In genomic region chr11:128936546-128937275, GRCh38 we compare ENCODE assay signal across 18 cellular contexts. TPM values are rescaled to one million over a fixed set of nuclear protein-coding genes. Genes with fewer than 3 reads are reported as not detected.
DNase-seq lines count a peak whose midpoint lies in the region; ATAC-seq and TF ChIP-seq lines count a peak whose summit lies in the region.
"Had no signal": no experiment of that assay in that cellular context is flagged by ENCODE, and none has a peak within 500 bp of the region (broad histone marks: within the 10 kb centered on the region; RNA-seq: fewer than 3 reads in every experiment).

No MANE protein-coding gene starts in this region.

- 84% methylated on average over 20 of the region's 20 CpGs for WGBS in prostate gland
- WGBS in transverse colon (ENCODE audit: low coverage in 1 of 2), 2 donors = 86 to 95% methylated on average over 6 to 18 of the region's 20 CpGs

- H3K27ac ChIP-seq in lower lobe of right lung (no peak overlapping the region), prostate gland (no peak overlapping the region), transverse colon (no peak overlapping the region)
- H3K27ac ChIP-seq: HL-60, SJSA1 had no signal

- intact Hi-C loops in lower lobe of right lung (cut with DNase I) (no loop called here), prostate gland (cut with DNase I) (no loop called here), transverse colon (cut with DNase I; ENCODE audit: low total_unique reads) (no loop called here)

- H3K4me1 ChIP-seq in lower lobe of right lung = no peaks in the 10 kb centered on the region
- no peaks in the 10 kb centered on the region for H3K4me1 ChIP-seq in prostate gland (replicated peaks)
- H3K4me1 ChIP-seq in transverse colon = no peaks in the 10 kb centered on the region
- H3K4me1 ChIP-seq: SJSA1 had no signal

- TF ChIP-seq CTCF in lower lobe of right lung (IDR thresholded peaks at IDR 0.05) (no peak), prostate gland (IDR thresholded peaks at IDR 0.05) (no peak), transverse colon (IDR thresholded peaks at IDR 0.05) (no peak)

- DNase-seq in COLO668 (lab: John Stamatoyannopoulos, UW; ENCODE audit: unreplicated experiment) = peak; percentile 27
- DNase-seq in M059J (ENCODE audit: low read depth) = peak; percentile 36
- peak; percentile 43 for DNase-seq in astrocyte of the hippocampus (ENCODE audit: low read depth, low spot score)
- DNase-seq in lower lobe of right lung = no peak
- DNase-seq in prostate gland (ENCODE audit: low spot score) = no peak
- DNase-seq in transverse colon = no peak
- DNase-seq in natural killer cell treated with Interleukin-12 subunit alpha and Interleukin-12 subunit beta and Interleukin-15 and Interleukin-18, amount 100 ng/mL, for 72 hours (ENCODE audit: low spot score) = no peak
- DNase-seq: activated CD8-positive, alpha-beta memory T cell treated with anti-CD3 and anti-CD28 coated beads, Interleukin-2, amount 10 ng/mL, durations not matched to agents 7 days and 5 days; activated naive CD8-positive, alpha-beta T cell treated with anti-CD3 and anti-CD28 coated beads for 36 hours; hippocampal formation; stimulated activated CD4-positive, alpha-beta T cell treated with anti-CD3 and anti-CD28 coated beads, Interleukin-2, amount 100 ng/mL, for 48 hours had no signal

- peaks cover 0 to 14% of the 10 kb centered on the region in 2 donors for H3K27me3 Mint-ChIP-seq in natural killer cell treated with Interleukin-12 subunit alpha and Interleukin-12 subunit beta and Interleukin-15 and Interleukin-18, amount 100 ng/mL, for 72 hours
- H3K27me3 Mint-ChIP-seq: activated CD8-positive, alpha-beta memory T cell treated with anti-CD3 and anti-CD28 coated beads, Interleukin-2, amount 10 ng/mL, durations not matched to agents 7 days and 5 days; activated naive CD8-positive, alpha-beta T cell treated with anti-CD3 and anti-CD28 coated beads for 36 hours had no signal

- TF ChIP-seq POLR2A in prostate gland (IDR thresholded peaks at IDR 0.05) = no peak
- no peak for TF ChIP-seq POLR2A in transverse colon (IDR thresholded peaks at IDR 0.05)

- H3K4me3 Mint-ChIP-seq in natural killer cell treated with Interleukin-12 subunit alpha and Interleukin-12 subunit beta and Interleukin-15 and Interleukin-18, amount 100 ng/mL, for 72 hours = no peak overlapping the region
- H3K4me3 Mint-ChIP-seq: activated CD8-positive, alpha-beta memory T cell treated with anti-CD3 and anti-CD28 coated beads, Interleukin-2, amount 10 ng/mL, durations not matched to agents 7 days and 5 days; activated naive CD8-positive, alpha-beta T cell treated with anti-CD3 and anti-CD28 coated beads for 36 hours had no signal

- no peaks in the 10 kb centered on the region for H3K36me3 Mint-ChIP-seq in natural killer cell treated with Interleukin-12 subunit alpha and Interleukin-12 subunit beta and Interleukin-15 and Interleukin-18, amount 100 ng/mL, for 72 hours
- H3K36me3 Mint-ChIP-seq: activated CD8-positive, alpha-beta memory T cell treated with anti-CD3 and anti-CD28 coated beads, Interleukin-2, amount 10 ng/mL, durations not matched to agents 7 days and 5 days; activated naive CD8-positive, alpha-beta T cell treated with anti-CD3 and anti-CD28 coated beads for 36 hours had no signal

- H3K27me3 ChIP-seq in lower lobe of right lung (ENCODE audit: low read depth) = no peaks in the 10 kb centered on the region
- no peaks in the 10 kb centered on the region for H3K27me3 ChIP-seq in prostate gland (replicated peaks; ENCODE audit: insufficient read depth)
- no peaks in the 10 kb centered on the region for H3K27me3 ChIP-seq in transverse colon
- H3K27me3 ChIP-seq: SJSA1 had no signal

- no peak overlapping the region for H3K27ac Mint-ChIP-seq in natural killer cell treated with Interleukin-12 subunit alpha and Interleukin-12 subunit beta and Interleukin-15 and Interleukin-18, amount 100 ng/mL, for 72 hours
- H3K27ac Mint-ChIP-seq: activated CD8-positive, alpha-beta memory T cell treated with anti-CD3 and anti-CD28 coated beads, Interleukin-2, amount 10 ng/mL, durations not matched to agents 7 days and 5 days; activated naive CD8-positive, alpha-beta T cell treated with anti-CD3 and anti-CD28 coated beads for 36 hours had no signal

- H3K9me3 Mint-ChIP-seq in natural killer cell treated with Interleukin-12 subunit alpha and Interleukin-12 subunit beta and Interleukin-15 and Interleukin-18, amount 100 ng/mL, for 72 hours = no peaks in the 10 kb centered on the region
- H3K9me3 Mint-ChIP-seq: activated naive CD8-positive, alpha-beta T cell treated with anti-CD3 and anti-CD28 coated beads for 36 hours had no signal

- H3K4me3 ChIP-seq in lower lobe of right lung (no peak overlapping the region), prostate gland (no peak overlapping the region), transverse colon (no peak overlapping the region)
- H3K4me3 ChIP-seq: SJSA1 had no signal

- in situ Hi-C loops in transverse colon (cut with MboI; ENCODE audit: low pct_ligation_motif_present in 1 of 4, low pct_unique_long_range_greater_than_20kb in 1 of 4, low sequenced_read_pairs in 3 of 4) = no loop called here

- H3K4me1 Mint-ChIP-seq in natural killer cell treated with Interleukin-12 subunit alpha and Interleukin-12 subunit beta and Interleukin-15 and Interleukin-18, amount 100 ng/mL, for 72 hours (ENCODE audit: low read depth in 2 of 2) = peaks cover 0 to 2% of the 10 kb centered on the region in 2 donors
- H3K4me1 Mint-ChIP-seq: activated CD8-positive, alpha-beta memory T cell treated with anti-CD3 and anti-CD28 coated beads, Interleukin-2, amount 10 ng/mL, durations not matched to agents 7 days and 5 days; activated naive CD8-positive, alpha-beta T cell treated with anti-CD3 and anti-CD28 coated beads for 36 hours had no signal

- no peaks in the 10 kb centered on the region for H3K36me3 ChIP-seq in lower lobe of right lung
- H3K36me3 ChIP-seq in prostate gland = no peaks in the 10 kb centered on the region
- no peaks in the 10 kb centered on the region for H3K36me3 ChIP-seq in transverse colon
- H3K36me3 ChIP-seq: SJSA1 had no signal

- ATAC-seq in lower lobe of right lung (peak; percentile 21 to 34), GM18870 (IDR thresholded peaks at IDR 0.05; ENCODE audit: unreplicated experiment) (no peak)
- no peak for ATAC-seq in natural killer cell treated with Interleukin-12 subunit alpha and Interleukin-12 subunit beta and Interleukin-15 and Interleukin-18, amount 100 ng/mL, for 72 hours
- ATAC-seq: activated CD8-positive, alpha-beta memory T cell treated with anti-CD3 and anti-CD28 coated beads, Interleukin-2, amount 10 ng/mL, durations not matched to agents 7 days and 5 days; esophagus mucosa had no signal

- no peak for TF ChIP-seq EP300 in transverse colon (IDR thresholded peaks at IDR 0.05; ENCODE audit: low read depth)

- H3K9me3 ChIP-seq in lower lobe of right lung (no peaks in the 10 kb centered on the region), prostate gland (no peaks in the 10 kb centered on the region), transverse colon (no peaks in the 10 kb centered on the region)
- H3K9me3 ChIP-seq: SJSA1 had no signal

RNA-seq across cellular contexts. Expression of gene TP53AIP1, which starts 6.0 kb away (rescaled TPM):
- total RNA-seq in M059J (2014; rRNA removed; shearing (Covaris generic)) = not detected in 2 replicates
- total RNA-seq in lower lobe of right lung = not detected
- 1 to 10 TPM in 1 of 2 donors, under 1 TPM in 1; 0.74 to 5.1 TPM for total RNA-seq in prostate gland
- under 1 TPM in 3 of 4 donors, not detected in 1; 0.20 to 0.48 (median 0.41) TPM for total RNA-seq in transverse colon
- total RNA-seq in natural killer cell treated with Interleukin-12 subunit alpha and Interleukin-12 subunit beta and Interleukin-15 and Interleukin-18, amount 100 ng/mL, for 72 hours = not detected
- total RNA-seq: activated CD8-positive, alpha-beta memory T cell treated with anti-CD3 and anti-CD28 coated beads, Interleukin-2, amount 10 ng/mL, durations not matched to agents 7 days and 5 days; activated naive CD8-positive, alpha-beta T cell treated with anti-CD3 and anti-CD28 coated beads for 36 hours; Daoy; mononuclear cell; pulmonary artery endothelial cell; SJSA1 had no signal

RNA-seq across cellular contexts. Expression of gene KCNJ5, which starts 45.6 kb away (rescaled TPM):
- not detected in 2 replicates for total RNA-seq in M059J (2014; rRNA removed; shearing (Covaris generic))
- total RNA-seq in lower lobe of right lung (12.9 TPM), prostate gland (1 to 10 TPM; 3.9 to 4.7 TPM), transverse colon (10 to 100 TPM in 2 of 4 donors, under 1 TPM in 2; 0.14 to 17.1 (median 7.4) TPM)
- total RNA-seq in natural killer cell treated with Interleukin-12 subunit alpha and Interleukin-12 subunit beta and Interleukin-15 and Interleukin-18, amount 100 ng/mL, for 72 hours = not detected
- total RNA-seq: activated CD8-positive, alpha-beta memory T cell treated with anti-CD3 and anti-CD28 coated beads, Interleukin-2, amount 10 ng/mL, durations not matched to agents 7 days and 5 days; activated naive CD8-positive, alpha-beta T cell treated with anti-CD3 and anti-CD28 coated beads for 36 hours; Daoy; pulmonary artery endothelial cell; SJSA1 had no signal

Comparison
In these comparisons a context has a peak if more than half of its experiments do, and no peak if none do; other contexts are left out.
1. DNase-seq: peak in COLO668 (single experiment), M059J (single experiment) and astrocyte of the hippocampus (single experiment); none in lower lobe of right lung (single experiment), prostate gland (single experiment), transverse colon (single experiment) and natural killer cell treated with Interleukin-12 subunit alpha and Interleukin-12 subunit beta and Interleukin-15 and Interleukin-18, amount 100 ng/mL, for 72 hours (single experiment).
2. ATAC-seq: peak in lower lobe of right lung (2 of 2); none in GM18870 (single experiment) and natural killer cell treated with Interleukin-12 subunit alpha and Interleukin-12 subunit beta and Interleukin-15 and Interleukin-18, amount 100 ng/mL, for 72 hours (0 of 2).